ENCODE assay signal across 24 cellular contexts in genomic region chr4:41064953-41065352, GRCh38.
"Had no signal": no experiment of that assay in that cellular context is flagged by ENCODE, and none has a peak within 500 bp of the region (broad histone marks: within the 10 kb centered on the region; RNA-seq: fewer than 3 reads in every experiment).

No MANE protein-coding gene starts in this region.

- H3K9me3 Mint-ChIP-seq: memory B cell; stimulated activated memory B cell treated with anti-CD40 and anti-IgM and Interleukin-4, amounts not matched to agents 10 μg/mL and 1 μg/mL and 100 μg/mL, for 72 hours had no signal

- H3K36me3 Mint-ChIP-seq: memory B cell; natural killer cell; stimulated activated memory B cell treated with anti-CD40 and anti-IgM and Interleukin-4, amounts not matched to agents 10 μg/mL and 1 μg/mL and 100 μg/mL, for 72 hours had no signal

- H3K27ac Mint-ChIP-seq: memory B cell; natural killer cell; stimulated activated memory B cell treated with anti-CD40 and anti-IgM and Interleukin-4, amounts not matched to agents 10 μg/mL and 1 μg/mL and 100 μg/mL, for 72 hours had no signal

- H3K27me3 Mint-ChIP-seq: memory B cell; stimulated activated memory B cell treated with anti-CD40 and anti-IgM and Interleukin-4, amounts not matched to agents 10 μg/mL and 1 μg/mL and 100 μg/mL, for 72 hours had no signal

- DNase-seq: dermis blood vessel endothelial cell; effector memory CD4-positive, alpha-beta T cell; head of caudate nucleus; left ventricle myocardium superior; lower lobe of right lung; natural killer cell; ovary; posterior cingulate gyrus; psoas muscle; right cardiac atrium; spleen; stimulated activated CD4-positive, alpha-beta T cell treated with anti-CD3 and anti-CD28 coated beads, Interleukin-4, amount 100 ng/mL, for 4 hours; stimulated activated naive CD8-positive, alpha-beta T cell treated with anti-CD3 and anti-CD28 coated beads, Interleukin-15, Interleukin-2, amounts not matched to agents 100 U/mL and 50 U/mL, for 24 hours; substantia nigra; testis; tibial artery; upper lobe of left lung had no signal

- H3K4me3 ChIP-seq: coronary artery, lower lobe of right lung, ovary, psoas muscle, skin epidermis, spleen, testis, tibial artery, upper lobe of left lung had no signal

- H3K36me3 ChIP-seq: lower lobe of right lung, ovary, spleen, tibial artery, upper lobe of left lung had no signal

- H3K27me3 ChIP-seq: ovary, spleen, testis, tibial artery, upper lobe of left lung had no signal

- H3K4me3 Mint-ChIP-seq: memory B cell; natural killer cell; stimulated activated memory B cell treated with anti-CD40 and anti-IgM and Interleukin-4, amounts not matched to agents 10 μg/mL and 1 μg/mL and 100 μg/mL, for 72 hours had no signal

- H3K9me3 ChIP-seq: lower lobe of right lung, ovary, psoas muscle, spleen, testis, tibial artery, upper lobe of left lung had no signal

- H3K27ac ChIP-seq: coronary artery, lower lobe of right lung, psoas muscle, skin epidermis, spleen, testis, tibial artery, upper lobe of left lung had no signal

- H3K4me1 Mint-ChIP-seq: memory B cell; natural killer cell; stimulated activated memory B cell treated with anti-CD40 and anti-IgM and Interleukin-4, amounts not matched to agents 10 μg/mL and 1 μg/mL and 100 μg/mL, for 72 hours had no signal

- FAIRE-seq: frontal cortex, keratinocyte, urothelium cell line had no signal
